ENCODE assay signal across 8 cellular contexts in the genomic region with DNA sequence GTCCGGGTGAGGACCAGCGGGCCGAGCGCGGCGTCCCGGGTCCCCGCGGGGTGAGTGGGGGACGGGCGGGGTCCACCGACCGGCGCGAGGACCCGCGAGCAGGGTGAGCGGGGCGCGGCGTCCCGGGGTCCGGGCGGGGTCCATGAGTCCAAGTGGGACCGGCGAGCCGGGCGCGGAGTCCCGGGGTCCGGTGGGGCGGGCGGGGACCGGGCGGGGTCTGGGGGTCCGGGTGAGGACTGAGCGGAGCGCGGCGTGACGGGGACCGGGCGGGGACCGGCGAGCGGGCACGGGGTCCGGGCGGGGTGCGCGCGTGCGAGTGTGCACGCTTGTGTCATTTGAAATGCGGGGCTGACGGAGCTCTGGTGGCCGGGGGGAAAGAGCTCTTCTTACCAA. TPM values are rescaled to one million over a fixed set of nuclear protein-coding genes. Genes with fewer than 3 reads are reported as not detected.
DNase-seq lines count a peak whose midpoint lies in the region; TF ChIP-seq lines count a peak whose summit lies in the region.

No MANE protein-coding gene starts in this region.

- peak overlapping the region; percentile 91 for H3K4me3 ChIP-seq in GM12865 (ENCODE audit: low read depth, low read length)
- H3K4me3 ChIP-seq in Peyer's patch = peak overlapping the region; percentile 52 to 85 (median 72)
- no peak overlapping the region for H3K4me3 ChIP-seq in BE2C (ENCODE audit: low read depth, low read length)

- no peaks in the 10 kb centered on the region for H3K27me3 Mint-ChIP-seq in endothelial cell (ENCODE audit: unreplicated experiment)
- H3K27me3 Mint-ChIP-seq in neural crest cell (ENCODE audit: low read depth) = peaks cover 22% of the 10 kb centered on the region

- peak overlapping the region; percentile 62 to 84 (median 78) for H3K27ac ChIP-seq in Peyer's patch

- TF ChIP-seq CTCF in GM12865 (IDR thresholded peaks at IDR 0.05; ENCODE audit: insufficient read depth, low read depth, low read length, missing control alignments) (no peak), Peyer's patch (IDR thresholded peaks at IDR 0.05) (no peak), endothelial cell (IDR thresholded peaks at IDR 0.05; ENCODE audit: unreplicated experiment) (no peak), neural crest cell (conservative IDR thresholded peaks at IDR 0.05) (no peak), BE2C (IDR thresholded peaks at IDR 0.05; ENCODE audit: low read depth, low read length) (no peak)

- H3K36me3 Mint-ChIP-seq in endothelial cell (ENCODE audit: low read depth, unreplicated experiment) (no peaks in the 10 kb centered on the region), neural crest cell (ENCODE audit: low read depth) (no peaks in the 10 kb centered on the region)

- DNase-seq in GM12865 (ENCODE audit: low read depth) (peak; percentile 31), Peyer's patch (no peak), endothelial cell (ENCODE audit: low spot score) (peak; percentile 41), neural crest cell (ENCODE audit: low read depth, low spot score) (no peak), BE2C (no peak), NCI-H510A treated with DMSO at 0.1 percent for 48 hours (lab: John Stamatoyannopoulos, UW) (no peak), NCI-H1105 treated with DMSO at 0.1 percent for 48 hours (lab: John Stamatoyannopoulos, UW) (no peak), OCI-M2 (lab: John Stamatoyannopoulos, UW; ENCODE audit: unreplicated experiment) (no peak)

- peaks cover 13% of the 10 kb centered on the region for H3K4me1 Mint-ChIP-seq in endothelial cell (ENCODE audit: unreplicated experiment)
- H3K4me1 Mint-ChIP-seq in neural crest cell = peaks cover 79% of the 10 kb centered on the region

- H3K9me3 Mint-ChIP-seq in endothelial cell (ENCODE audit: unreplicated experiment) = no peaks in the 10 kb centered on the region
- H3K9me3 Mint-ChIP-seq in neural crest cell = no peaks in the 10 kb centered on the region

- H3K4me3 Mint-ChIP-seq in endothelial cell (ENCODE audit: unreplicated experiment) (peak overlapping the region; percentile 92), neural crest cell (peak overlapping the region; percentile 88)

- H3K27ac Mint-ChIP-seq in endothelial cell (ENCODE audit: unreplicated experiment) (peak overlapping the region; percentile 5), neural crest cell (ENCODE audit: unreplicated experiment) (peak overlapping the region; percentile 94)

- H3K36me3 ChIP-seq in Peyer's patch = no peaks in the 10 kb centered on the region
- H3K36me3 ChIP-seq in BE2C = no peaks in the 10 kb centered on the region

- no peak for TF ChIP-seq POLR2A in Peyer's patch (IDR thresholded peaks at IDR 0.05)

- H3K9me3 ChIP-seq in Peyer's patch = no peaks in the 10 kb centered on the region
- no peaks in the 10 kb centered on the region for H3K9me3 ChIP-seq in BE2C

- H3K27me3 ChIP-seq in Peyer's patch (no peaks in the 10 kb centered on the region), BE2C (peaks cover 37% of the 10 kb centered on the region)

- H3K4me1 ChIP-seq in Peyer's patch (peaks cover 0 to 8% (median 3%) of the 10 kb centered on the region in 4 donors), BE2C (no peaks in the 10 kb centered on the region)

RNA-seq across cellular contexts. Expression of gene CELF2, which starts 0.8 kb away (rescaled TPM):
- total RNA-seq in Peyer's patch = 100 to 1,000 TPM in 1 of 4 donors, 10 to 100 TPM in 3; 20.5 to 110 (median 40.7) TPM
- total RNA-seq in endothelial cell (ENCODE audit: unreplicated experiment) = 27.5 TPM
- total RNA-seq in neural crest cell = 77.6 and 82.8 TPM in 2 replicates
- not detected for polyA plus RNA-seq in BE2C (2012; ENCODE audit: insufficient read depth, insufficient read length, low read depth)

Comparison
In these comparisons a context has a peak if more than half of its experiments do, and no peak if none do; other contexts are left out.
1. DNase-seq: peak in GM12865 (single experiment) and endothelial cell (single experiment); none in Peyer's patch (0 of 3), neural crest cell (single experiment), BE2C (single experiment), NCI-H510A treated with DMSO at 0.1 percent for 48 hours (single experiment), NCI-H1105 treated with DMSO at 0.1 percent for 48 hours (single experiment) and OCI-M2 (single experiment).